13 cellular contexts compared by ENCODE assay signal in genomic region chr3:189392969-189393368, GRCh38.
DNase-seq lines count a peak whose midpoint lies in the region; ATAC-seq and TF ChIP-seq lines count a peak whose summit lies in the region.
"Had no signal": no experiment of that assay in that cellular context is flagged by ENCODE, and none has a peak within 500 bp of the region (broad histone marks: within the 10 kb centered on the region; RNA-seq: fewer than 3 reads in every experiment).

No MANE protein-coding gene starts in this region.

- H3K27me3 ChIP-seq in HCT116 (ENCODE audit: insufficient read depth, low read length) = no peaks in the 10 kb centered on the region
- H3K27me3 ChIP-seq in osteoblast (ENCODE audit: insufficient read depth, low read length) = no peaks in the 10 kb centered on the region
- H3K27me3 ChIP-seq: heart left ventricle had no signal

- CTCF ChIA-PET in HCT116 (lab: Charles Lee) = no interaction called here

- no TSS peak for BruUV-seq in HCT116 (replicated peaks; lab: Mats Ljungman, UMichigan)

- H3K4me1 ChIP-seq in HCT116 (ENCODE audit: control insufficient read depth in 1 of 2, insufficient read depth in 2 of 2, low read length in 2 of 2) (peaks cover 8 to 17% of the 10 kb centered on the region in 2 experiments), osteoblast (ENCODE audit: insufficient read depth, low read length) (no peaks in the 10 kb centered on the region)
- H3K4me1 ChIP-seq: heart left ventricle had no signal

- TF ChIP-seq RAD21 in HCT116 (IDR thresholded peaks at IDR 0.05; ENCODE audit: low read depth) = no peak

- H3K36me3 ChIP-seq in HCT116 (ENCODE audit: control insufficient read depth in 1 of 2, insufficient read depth in 2 of 2, low read length in 2 of 2) (no peaks in the 10 kb centered on the region), osteoblast (ENCODE audit: insufficient read depth, low read length) (no peaks in the 10 kb centered on the region)
- H3K36me3 ChIP-seq: heart left ventricle had no signal

- H3K4me3 ChIP-seq in HCT116 (replicated peaks in 1 of 2; ENCODE audit: low read depth in 1 of 2, low read length in 2 of 2) (peak overlapping the region in 1 of 2 experiments; percentile 1; a peak in 1 of 4 replicates), epithelial cell of proximal tubule (ENCODE audit: low read depth, low read length) (no peak overlapping the region), osteoblast (ENCODE audit: insufficient read depth, low read length) (no peak overlapping the region)
- H3K4me3 ChIP-seq: heart left ventricle had no signal

- RAD21 ChIA-PET in HCT116 (lab: Charles Lee; ENCODE audit: low non-redundant PET in 1 of 2, low total read pairs in 2 of 2, uncharacterized antibody in 2 of 2, unreplicated experiment in 2 of 2) = no interaction called here

- no peaks in the 10 kb centered on the region for H4K20me1 ChIP-seq in HCT116 (ENCODE audit: insufficient read depth)
- H4K20me1 ChIP-seq in osteoblast (ENCODE audit: insufficient read depth, low read length) = no peaks in the 10 kb centered on the region

- H3K9me2 ChIP-seq in HCT116 (ENCODE audit: insufficient read depth) = no peaks in the 10 kb centered on the region; the same call in 1 of the 2 replicates

- peak overlapping the region; percentile 20 for H2AFZ ChIP-seq in HCT116 (ENCODE audit: low read depth, low read length, poor library complexity, severe bottlenecking)
- H2AFZ ChIP-seq in osteoblast (ENCODE audit: low read length) = no peak overlapping the region

- no peak for TF ChIP-seq POLR2A in HCT116 (IDR thresholded peaks at IDR 0.05; ENCODE audit: borderline replicate concordance, extremely low read depth, insufficient read depth, insufficient read length)

- intact Hi-C loops in HCT116 (cut with micrococcal nuclease) (no loop called here), posterior cingulate gyrus (cut with DNase I) (no loop called here)

- H3K9ac ChIP-seq in HCT116 (ENCODE audit: low read length) = no peak overlapping the region

- H3K4me2 ChIP-seq in HCT116 (ENCODE audit: low read length) = peak overlapping the region; percentile 47
- H3K4me2 ChIP-seq in osteoblast (ENCODE audit: insufficient read depth, low read length) = no peak overlapping the region

- DNase-seq in HCT116 (ENCODE audit: low read depth, low spot score) (peak; percentile 80), NCI-H226 (peak; percentile 93), epithelial cell of proximal tubule (ENCODE audit: low read depth) (peak; percentile 23), osteoblast (ENCODE audit: insufficient read length, low spot score, missing footprints) (peak; percentile 11), G401 (ENCODE audit: low spot score) (no peak), posterior cingulate gyrus (no peak)
- DNase-seq: activated naive CD8-positive, alpha-beta T cell treated with anti-CD3 and anti-CD28 coated beads, Interleukin-2, amount 10 ng/mL, durations not matched to agents 7 days and 5 days; CD4-positive, alpha-beta T cell; heart left ventricle; NCI-H1436 treated with DMSO at 0.1 percent for 48 hours; stimulated activated CD4-positive, alpha-beta T cell treated with anti-CD3 and anti-CD28 coated beads, Interleukin-4, amount 100 ng/mL, for 24 hours had no signal

- in situ Hi-C loops in G401 (cut with HindIII; ENCODE audit: low sequenced_read_pairs) = no loop called here

- POLR2A ChIA-PET in HCT116 (lab: Charles Lee) = no interaction called here

- no peaks in the 10 kb centered on the region for H3K9me3 ChIP-seq in HCT116 (ENCODE audit: control insufficient read depth in 1 of 2, insufficient read depth in 1 of 2, low read depth in 1 of 2, low read length in 2 of 2)
- H3K9me3 ChIP-seq in osteoblast (ENCODE audit: low read depth, low read length) = no peaks in the 10 kb centered on the region
- H3K9me3 ChIP-seq: heart left ventricle had no signal

- ATAC-seq in HCT116 = peak; percentile 93
- ATAC-seq in GM21360 (IDR thresholded peaks at IDR 0.05; ENCODE audit: unreplicated experiment) = no peak
- no peak for ATAC-seq in GM19035 (IDR thresholded peaks at IDR 0.05; ENCODE audit: unreplicated experiment)
- ATAC-seq: heart left ventricle had no signal

- H3K79me2 ChIP-seq in HCT116 (ENCODE audit: insufficient read depth, low read length) (no peaks in the 10 kb centered on the region), osteoblast (ENCODE audit: insufficient read depth, low read length) (no peaks in the 10 kb centered on the region)

- TF ChIP-seq CTCF in HCT116 (IDR thresholded peaks at IDR 0.05 in 2 of 3, conservative IDR thresholded peaks at IDR 0.05 in 1 of 3; ENCODE audit: borderline replicate concordance in 1 of 3, insufficient read depth in 1 of 3, low read depth in 2 of 3, low read length in 2 of 3) (no peak), epithelial cell of proximal tubule (conservative IDR thresholded peaks at IDR 0.05; ENCODE audit: low read depth, low read length) (no peak), osteoblast (IDR thresholded peaks at IDR 0.05; ENCODE audit: extremely low read depth, low read depth, low read length) (no peak)

- H3K27ac ChIP-seq in HCT116 (ENCODE audit: low read depth, low read length) (no peak overlapping the region), osteoblast (ENCODE audit: low read depth, low read length) (no peak overlapping the region)
- H3K27ac ChIP-seq: heart left ventricle had no signal

TF ChIP-seq in HCT116, 20 proteins besides CTCF, POLR2A, EP300 and RAD21 (continues in another document):
- TF ChIP-seq ZNF274 (IDR thresholded peaks at IDR 0.05; ENCODE audit: low read depth, low read length) = no peak
- TF ChIP-seq YY1 (IDR thresholded peaks at IDR 0.05; ENCODE audit: extremely low read depth, insufficient replicate concordance, low read depth, low read length) = no peak
- no peak for TF ChIP-seq TCF7L2 (IDR thresholded peaks at IDR 0.05; ENCODE audit: borderline replicate concordance, extremely low read depth, insufficient read depth, insufficient read length)
- TF ChIP-seq EZH2phosphoT487 (IDR thresholded peaks at IDR 0.05; ENCODE audit: borderline replicate concordance) = no peak
- TF ChIP-seq POLR2AphosphoS5 (IDR thresholded peaks at IDR 0.05; ENCODE audit: low read depth, low read length) = peak; percentile 73
- TF ChIP-seq ELF1 (IDR thresholded peaks at IDR 0.05; ENCODE audit: borderline replicate concordance, low read depth) = no peak; the same call in 1 of the 2 replicates
- TF ChIP-seq SP1 (IDR thresholded peaks at IDR 0.05; ENCODE audit: low read depth) = peak; percentile 89
- TF ChIP-seq SIN3A (IDR thresholded peaks at IDR 0.05; ENCODE audit: low read depth) = no peak
- TF ChIP-seq MAX (IDR thresholded peaks at IDR 0.05) = peak; percentile 83; the same call in 1 of the 2 replicates
- TF ChIP-seq REST (IDR thresholded peaks at IDR 0.05; ENCODE audit: low read depth) = no peak
- TF ChIP-seq EGR1 (IDR thresholded peaks at IDR 0.05; ENCODE audit: low read depth) = no peak
- peak; percentile 75 for TF ChIP-seq CEBPB (IDR thresholded peaks at IDR 0.05; ENCODE audit: low read depth)
- peak; percentile 91 for TF ChIP-seq FOSL1 (IDR thresholded peaks at IDR 0.05; ENCODE audit: low read depth)
- TF ChIP-seq JUND (IDR thresholded peaks at IDR 0.05) = peak; percentile 92
- TF ChIP-seq ZBTB33 (IDR thresholded peaks at IDR 0.05; ENCODE audit: extremely low read depth, insufficient replicate concordance, low read length) = no peak
- TF ChIP-seq CBX3 (IDR thresholded peaks at IDR 0.05; ENCODE audit: low read depth) = peak; percentile 91
- TF ChIP-seq EZH2 (IDR thresholded peaks at IDR 0.05) = no peak
- no peak for TF ChIP-seq ZFX (IDR thresholded peaks at IDR 0.05)
- TF ChIP-seq SRF (IDR thresholded peaks at IDR 0.05; ENCODE audit: low read depth) = no peak

Comparison
In these comparisons a context has a peak if more than half of its experiments do, and no peak if none do; other contexts are left out.
1. DNase-seq: peak in HCT116 (single experiment), NCI-H226 (single experiment), epithelial cell of proximal tubule (single experiment) and osteoblast (single experiment); none in G401 (single experiment) and posterior cingulate gyrus (0 of 10).